1 cellular context compared by ENCODE assay signal in genomic region chr2:112152476-112153178, GRCh38.
TF ChIP-seq lines count a peak whose summit lies in the region.

No MANE protein-coding gene starts in this region.

TF ChIP-seq in HepG2, 621 proteins besides CTCF, POLR2A, EP300 and RAD21:
- TF ChIP-seq NCOR1 (IDR thresholded peaks at IDR 0.05; ENCODE audit: borderline replicate concordance, low read length) = no peak
- TF ChIP-seq TIGD3 (CRISPR knock-in tag; IDR thresholded peaks at IDR 0.05; ENCODE audit: borderline replicate concordance) = no peak
- no peak for TF ChIP-seq ZKSCAN8 (CRISPR knock-in tag; IDR thresholded peaks at IDR 0.05; ENCODE audit: borderline replicate concordance)
- TF ChIP-seq ZNF280B (CRISPR knock-in tag; IDR thresholded peaks at IDR 0.05; ENCODE audit: borderline replicate concordance) = no peak
- TF ChIP-seq, protein P1, sequence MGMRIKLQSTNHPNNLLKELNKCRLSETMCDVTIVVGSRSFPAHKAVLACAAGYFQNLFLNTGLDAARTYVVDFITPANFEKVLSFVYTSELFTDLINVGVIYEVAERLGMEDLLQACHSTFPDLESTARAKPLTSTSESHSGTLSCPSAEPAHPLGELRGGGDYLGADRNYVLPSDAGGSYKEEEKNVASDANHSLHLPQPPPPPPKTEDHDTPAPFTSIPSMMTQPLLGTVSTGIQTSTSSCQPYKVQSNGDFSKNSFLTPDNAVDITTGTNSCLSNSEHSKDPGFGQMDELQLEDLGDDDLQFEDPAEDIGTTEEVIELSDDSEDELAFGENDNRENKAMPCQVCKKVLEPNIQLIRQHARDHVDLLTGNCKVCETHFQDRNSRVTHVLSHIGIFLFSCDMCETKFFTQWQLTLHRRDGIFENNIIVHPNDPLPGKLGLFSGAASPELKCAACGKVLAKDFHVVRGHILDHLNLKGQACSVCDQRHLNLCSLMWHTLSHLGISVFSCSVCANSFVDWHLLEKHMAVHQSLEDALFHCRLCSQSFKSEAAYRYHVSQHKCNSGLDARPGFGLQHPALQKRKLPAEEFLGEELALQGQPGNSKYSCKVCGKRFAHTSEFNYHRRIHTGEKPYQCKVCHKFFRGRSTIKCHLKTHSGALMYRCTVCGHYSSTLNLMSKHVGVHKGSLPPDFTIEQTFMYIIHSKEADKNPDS (CRISPR knock-in tag; IDR thresholded peaks at IDR 0.05) = no peak
- no peak for TF ChIP-seq ZNF646 (CRISPR knock-in tag; IDR thresholded peaks at IDR 0.05)
- TF ChIP-seq, protein P2, sequence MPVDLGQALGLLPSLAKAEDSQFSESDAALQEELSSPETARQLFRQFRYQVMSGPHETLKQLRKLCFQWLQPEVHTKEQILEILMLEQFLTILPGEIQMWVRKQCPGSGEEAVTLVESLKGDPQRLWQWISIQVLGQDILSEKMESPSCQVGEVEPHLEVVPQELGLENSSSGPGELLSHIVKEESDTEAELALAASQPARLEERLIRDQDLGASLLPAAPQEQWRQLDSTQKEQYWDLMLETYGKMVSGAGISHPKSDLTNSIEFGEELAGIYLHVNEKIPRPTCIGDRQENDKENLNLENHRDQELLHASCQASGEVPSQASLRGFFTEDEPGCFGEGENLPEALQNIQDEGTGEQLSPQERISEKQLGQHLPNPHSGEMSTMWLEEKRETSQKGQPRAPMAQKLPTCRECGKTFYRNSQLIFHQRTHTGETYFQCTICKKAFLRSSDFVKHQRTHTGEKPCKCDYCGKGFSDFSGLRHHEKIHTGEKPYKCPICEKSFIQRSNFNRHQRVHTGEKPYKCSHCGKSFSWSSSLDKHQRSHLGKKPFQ (CRISPR knock-in tag; IDR thresholded peaks at IDR 0.05; ENCODE audit: insufficient replicate concordance) = no peak
- no peak for TF ChIP-seq ZSCAN9 (CRISPR knock-in tag; IDR thresholded peaks at IDR 0.05; ENCODE audit: borderline replicate concordance)
- no peak for TF ChIP-seq KAT8 (CRISPR knock-in tag; IDR thresholded peaks at IDR 0.05)
- TF ChIP-seq BCL3 (CRISPR knock-in tag; IDR thresholded peaks at IDR 0.05) = no peak
- TF ChIP-seq, protein P3, sequence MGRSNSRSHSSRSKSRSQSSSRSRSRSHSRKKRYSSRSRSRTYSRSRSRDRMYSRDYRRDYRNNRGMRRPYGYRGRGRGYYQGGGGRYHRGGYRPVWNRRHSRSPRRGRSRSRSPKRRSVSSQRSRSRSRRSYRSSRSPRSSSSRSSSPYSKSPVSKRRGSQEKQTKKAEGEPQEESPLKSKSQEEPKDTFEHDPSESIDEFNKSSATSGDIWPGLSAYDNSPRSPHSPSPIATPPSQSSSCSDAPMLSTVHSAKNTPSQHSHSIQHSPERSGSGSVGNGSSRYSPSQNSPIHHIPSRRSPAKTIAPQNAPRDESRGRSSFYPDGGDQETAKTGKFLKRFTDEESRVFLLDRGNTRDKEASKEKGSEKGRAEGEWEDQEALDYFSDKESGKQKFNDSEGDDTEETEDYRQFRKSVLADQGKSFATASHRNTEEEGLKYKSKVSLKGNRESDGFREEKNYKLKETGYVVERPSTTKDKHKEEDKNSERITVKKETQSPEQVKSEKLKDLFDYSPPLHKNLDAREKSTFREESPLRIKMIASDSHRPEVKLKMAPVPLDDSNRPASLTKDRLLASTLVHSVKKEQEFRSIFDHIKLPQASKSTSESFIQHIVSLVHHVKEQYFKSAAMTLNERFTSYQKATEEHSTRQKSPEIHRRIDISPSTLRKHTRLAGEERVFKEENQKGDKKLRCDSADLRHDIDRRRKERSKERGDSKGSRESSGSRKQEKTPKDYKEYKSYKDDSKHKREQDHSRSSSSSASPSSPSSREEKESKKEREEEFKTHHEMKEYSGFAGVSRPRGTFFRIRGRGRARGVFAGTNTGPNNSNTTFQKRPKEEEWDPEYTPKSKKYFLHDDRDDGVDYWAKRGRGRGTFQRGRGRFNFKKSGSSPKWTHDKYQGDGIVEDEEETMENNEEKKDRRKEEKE (IDR thresholded peaks at IDR 0.05) = no peak
- TF ChIP-seq ZNF776 (CRISPR knock-in tag; IDR thresholded peaks at IDR 0.05) = no peak
- no peak for TF ChIP-seq TBX3 (IDR thresholded peaks at IDR 0.05; ENCODE audit: borderline replicate concordance)
- no peak for TF ChIP-seq ZNF546 (CRISPR knock-in tag; conservative IDR thresholded peaks at IDR 0.05)
- no peak for TF ChIP-seq RELA (CRISPR knock-in tag; IDR thresholded peaks at IDR 0.05)
- TF ChIP-seq GPN1 (CRISPR knock-in tag; IDR thresholded peaks at IDR 0.05; ENCODE audit: borderline replicate concordance) = no peak
- no peak for TF ChIP-seq SP140L (CRISPR knock-in tag; IDR thresholded peaks at IDR 0.05; ENCODE audit: borderline replicate concordance)
